ENCODE assay signal across 11 cellular contexts in the genomic region with DNA sequence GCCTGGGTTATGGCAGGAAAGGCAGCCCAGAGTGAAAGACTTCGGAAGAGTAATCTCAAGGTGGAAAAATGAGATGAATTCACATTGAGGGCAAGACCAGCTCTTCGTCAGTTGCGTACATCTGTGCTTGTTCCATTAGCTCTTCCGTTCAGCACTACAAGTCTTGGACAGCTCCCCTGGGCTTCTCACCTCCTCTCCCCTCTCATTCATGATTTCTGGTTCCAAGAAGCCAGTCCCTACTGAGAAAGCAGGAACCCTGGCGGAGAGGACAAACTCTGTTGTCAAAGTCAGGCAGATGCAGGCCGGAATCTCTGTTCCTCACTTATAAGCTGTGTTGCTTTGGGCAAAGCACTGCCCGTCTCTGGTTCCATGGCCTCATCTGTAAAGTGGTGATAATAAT.
DNase-seq lines count a peak whose midpoint lies in the region; ATAC-seq and TF ChIP-seq lines count a peak whose summit lies in the region.
"Had no signal": no experiment of that assay in that cellular context is flagged by ENCODE, and none has a peak within 500 bp of the region (broad histone marks: within the 10 kb centered on the region; RNA-seq: fewer than 3 reads in every experiment).

No MANE protein-coding gene starts in this region.

- peaks cover 5 to 87% (median 23%) of the 10 kb centered on the region in 5 donors for H3K27me3 Mint-ChIP-seq in naive thymus-derived CD8-positive, alpha-beta T cell

- no peak for TF ChIP-seq POLR2A in esophagus squamous epithelium (IDR thresholded peaks at IDR 0.05)

- no peak overlapping the region for H3K4me3 Mint-ChIP-seq in naive thymus-derived CD8-positive, alpha-beta T cell
- H3K4me3 Mint-ChIP-seq: dendritic cell treated with granulocyte-macrophage colony-stimulating factor and Interleukin-4, amounts not matched to agents 40 ng/mL and 50 ng/mL, for 4 days; naive B cell had no signal

- H3K36me3 Mint-ChIP-seq in naive thymus-derived CD8-positive, alpha-beta T cell: no peaks in the 10 kb centered on the region
- H3K36me3 Mint-ChIP-seq: naive B cell had no signal

- H3K4me3 ChIP-seq in adipocyte (ENCODE audit: low read length) (no peak overlapping the region), esophagus squamous epithelium (no peak overlapping the region)

- ATAC-seq in GM21381 (IDR thresholded peaks at IDR 0.05; ENCODE audit: unreplicated experiment): no peak
- no peak for ATAC-seq in naive thymus-derived CD8-positive, alpha-beta T cell

- H3K9me3 Mint-ChIP-seq in naive thymus-derived CD8-positive, alpha-beta T cell: peaks cover 0 to 5% (median 0%) of the 10 kb centered on the region in 9 donors
- H3K9me3 Mint-ChIP-seq: dendritic cell treated with granulocyte-macrophage colony-stimulating factor and Interleukin-4, amounts not matched to agents 40 ng/mL and 50 ng/mL, for 4 days had no signal

- H3K9me3 ChIP-seq in adipocyte (ENCODE audit: control insufficient read depth, low read length) (no peaks in the 10 kb centered on the region), esophagus squamous epithelium (no peaks in the 10 kb centered on the region)

- H3K27me3 ChIP-seq in adipocyte (replicated peaks; ENCODE audit: control insufficient read depth, insufficient read depth, low read length) (no peaks in the 10 kb centered on the region), esophagus squamous epithelium (peaks cover 0 to 88% (median 0%) of the 10 kb centered on the region in 4 donors)

- WGBS in esophagus squamous epithelium, 2 donors: 40 to 48% methylated on average over 7 of the region's 7 CpGs

- H3K27ac ChIP-seq in esophagus squamous epithelium: no peak overlapping the region

- no peaks in the 10 kb centered on the region for H3K4me1 Mint-ChIP-seq in naive thymus-derived CD8-positive, alpha-beta T cell
- H3K4me1 Mint-ChIP-seq: naive B cell had no signal

- POLR2A ChIA-PET in naive thymus-derived CD8-positive, alpha-beta T cell (lab: Charles Lee): no interaction called here

- intact Hi-C loops in esophagus squamous epithelium (cut with DNase I): no loop called here

- no peaks in the 10 kb centered on the region for H3K36me3 ChIP-seq in adipocyte (ENCODE audit: control insufficient read depth, insufficient read depth, low read length, severe bottlenecking)
- no peaks in the 10 kb centered on the region for H3K36me3 ChIP-seq in esophagus squamous epithelium

- H3K4me1 ChIP-seq in adipocyte (ENCODE audit: control insufficient read depth, insufficient read depth, low read length): peaks cover under 1% of the 10 kb centered on the region
- no peaks in the 10 kb centered on the region for H3K4me1 ChIP-seq in esophagus squamous epithelium

- DNase-seq in CD1c-positive myeloid dendritic cell (ENCODE audit: extremely low spot score) (peak; percentile 5), HT-29 (ENCODE audit: low spot score) (peak; percentile 33), adipocyte (ENCODE audit: low read depth) (peak; percentile 63), iPS-NIHi7 (ENCODE audit: extremely low spot score) (peak; percentile 85), esophagus squamous epithelium (lab: John Stamatoyannopoulos, UW) (no peak), hippocampal formation (lab: John Stamatoyannopoulos, UW) (no peak)
- DNase-seq in naive thymus-derived CD8-positive, alpha-beta T cell: no peak
- DNase-seq: naive B cell, NCI-H1092 treated with DMSO at 0.1 percent for 48 hours had no signal

- TF ChIP-seq CTCF in esophagus squamous epithelium (IDR thresholded peaks at IDR 0.05): no peak

- no peak overlapping the region for H3K9ac ChIP-seq in adipocyte (ENCODE audit: low read length)

- no peak overlapping the region for H3K27ac Mint-ChIP-seq in naive thymus-derived CD8-positive, alpha-beta T cell
- H3K27ac Mint-ChIP-seq: dendritic cell treated with granulocyte-macrophage colony-stimulating factor and Interleukin-4, amounts not matched to agents 40 ng/mL and 50 ng/mL, for 4 days had no signal

Comparison
In these comparisons a context has a peak if more than half of its experiments do, and no peak if none do; other contexts are left out.
1. DNase-seq: peak in CD1c-positive myeloid dendritic cell (single experiment), HT-29 (single experiment), adipocyte (single experiment) and iPS-NIHi7 (single experiment); none in esophagus squamous epithelium (single experiment), hippocampal formation (0 of 2) and naive thymus-derived CD8-positive, alpha-beta T cell (0 of 10).